In genomic region chr3:186171528-186171927, GRCh38 we compare ENCODE assay signal across 23 cellular contexts.
DNase-seq lines count a peak whose midpoint lies in the region; ATAC-seq, FAIRE-seq and TF ChIP-seq lines count a peak whose summit lies in the region.
"Had no signal": no experiment of that assay in that cellular context is flagged by ENCODE, and none has a peak within 500 bp of the region (broad histone marks: within the 10 kb centered on the region; RNA-seq: fewer than 3 reads in every experiment).

No MANE protein-coding gene starts in this region.

- WGBS in spleen, 5 donors = 90 to 100% (median 98%) methylated on average over 2 of the region's 2 CpGs

- H3K27ac ChIP-seq in foreskin keratinocyte (no peak overlapping the region), brain microvascular endothelial cell (no peak overlapping the region), spleen (no peak overlapping the region)
- H3K27ac ChIP-seq: 22Rv1, BLaER1, C4-2B, GM23248 had no signal

- in situ Hi-C loops in brain microvascular endothelial cell (cut with HindIII; ENCODE audit: low pct_ligation_motif_present, low sequenced_read_pairs) = no loop called here

- DNase-seq in NCI-H526 (lab: John Stamatoyannopoulos, UW) (peak; percentile 51 to 63), bronchial epithelial cell (ENCODE audit: low read depth) (peak; percentile 20), foreskin keratinocyte (peak; percentile 35 to 56), brain microvascular endothelial cell (no peak), spleen (no peak)
- no peak for DNase-seq in activated CD8-positive, alpha-beta memory T cell treated with anti-CD3 and anti-CD28 coated beads for 24 hours
- DNase-seq: CD4-positive, CD25-positive, alpha-beta regulatory T cell; CD8-positive, alpha-beta T cell; DMS 273 treated with DMSO at 0.1 percent for 48 hours; DMS79; EL; GDM1; GM23248; H7; HCEC 1CT had no signal

- no peak overlapping the region for H3K4me3 ChIP-seq in bronchial epithelial cell (ENCODE audit: low read depth, low read length)
- H3K4me3 ChIP-seq in brain microvascular endothelial cell (ENCODE audit: low read depth, low read length) = no peak overlapping the region
- H3K4me3 ChIP-seq in spleen = no peak overlapping the region
- H3K4me3 ChIP-seq: BLaER1, GM12878, GM23248 had no signal

- no peak for ATAC-seq in foreskin keratinocyte
- ATAC-seq: CD8-positive, alpha-beta T cell; GM12878 had no signal

- H3K4me1 ChIP-seq in foreskin keratinocyte = no peaks in the 10 kb centered on the region
- peaks cover 0 to 5% (median 0%) of the 10 kb centered on the region in 6 donors for H3K4me1 ChIP-seq in spleen

- H3K27me3 ChIP-seq in bronchial epithelial cell (ENCODE audit: control insufficient read depth, insufficient read depth, low read length) (no peaks in the 10 kb centered on the region), foreskin keratinocyte (peaks cover 31% of the 10 kb centered on the region), brain microvascular endothelial cell (replicated peaks) (no peaks in the 10 kb centered on the region), spleen (replicated peaks in 1 of 7) (no peaks in the 10 kb centered on the region)
- H3K27me3 ChIP-seq: BLaER1 had no signal

- FAIRE-seq in bronchial epithelial cell (lab: Jason Lieb, UNC) = no peak
- FAIRE-seq: A204.1, D721Med, GM12878, GM19239, H1 had no signal

- H3K9me3 ChIP-seq in spleen = no peaks in the 10 kb centered on the region

- H3K36me3 ChIP-seq in bronchial epithelial cell (ENCODE audit: control insufficient read depth, insufficient read depth, low read length) = no peaks in the 10 kb centered on the region
- H3K36me3 ChIP-seq in brain microvascular endothelial cell (replicated peaks) = no peaks in the 10 kb centered on the region
- peaks cover 0 to 22% (median 0%) of the 10 kb centered on the region in 6 donors for H3K36me3 ChIP-seq in spleen
- H3K36me3 ChIP-seq: BLaER1 had no signal

- no peak for TF ChIP-seq CTCF in bronchial epithelial cell (IDR thresholded peaks at IDR 0.05; ENCODE audit: insufficient read depth, low read length, severe bottlenecking)
- no peak for TF ChIP-seq CTCF in foreskin keratinocyte (conservative IDR thresholded peaks at IDR 0.05)
- TF ChIP-seq CTCF in brain microvascular endothelial cell (IDR thresholded peaks at IDR 0.05; ENCODE audit: low read depth, low read length, missing control alignments) = no peak
- TF ChIP-seq CTCF in spleen (IDR thresholded peaks at IDR 0.05 in 8 of 11, conservative IDR thresholded peaks at IDR 0.05 in 3 of 11) = no peak

- no peak for TF ChIP-seq POLR2A in spleen (IDR thresholded peaks at IDR 0.05)

- intact Hi-C loops in spleen (cut with DNase I; ENCODE audit: low total_unique reads) = no loop called here

Comparison
In these comparisons a context has a peak if more than half of its experiments do, and no peak if none do; other contexts are left out.
1. DNase-seq: peak in NCI-H526 (2 of 2), bronchial epithelial cell (single experiment) and foreskin keratinocyte (2 of 2); none in brain microvascular endothelial cell (single experiment), activated CD8-positive, alpha-beta memory T cell treated with anti-CD3 and anti-CD28 coated beads for 24 hours (single experiment) and spleen (single experiment).